Comparison of ENCODE assay signal across 15 cellular contexts in genomic region chr6:100512203-100512862, GRCh38. TPM values are rescaled to one million over a fixed set of nuclear protein-coding genes. Genes with fewer than 3 reads are reported as not detected.
DNase-seq lines count a peak whose midpoint lies in the region; FAIRE-seq and TF ChIP-seq lines count a peak whose summit lies in the region.
"Had no signal": no experiment of that assay in that cellular context is flagged by ENCODE, and none has a peak within 500 bp of the region (broad histone marks: within the 10 kb centered on the region; RNA-seq: fewer than 3 reads in every experiment).

No MANE protein-coding gene starts in this region.

- no peaks in the 10 kb centered on the region for H3K79me1 ChIP-seq in neuronal stem cell (ENCODE audit: low read depth, low read length)

- H3K36me3 ChIP-seq in keratinocyte (ENCODE audit: control insufficient read depth in 2 of 2, extremely low read depth in 1 of 2, insufficient read depth in 2 of 2, low read length in 2 of 2): peaks cover 7% of the 10 kb centered on the region in 2 experiments
- H3K36me3 ChIP-seq in prostate gland: no peaks in the 10 kb centered on the region
- peaks cover 6 to 95% of the 10 kb centered on the region in 2 donors for H3K36me3 ChIP-seq in neuronal stem cell (replicated peaks in 1 of 2; ENCODE audit: control insufficient read depth in 2 of 2, insufficient read depth in 2 of 2, low read length in 2 of 2)

- H3K27me3 ChIP-seq in keratinocyte (ENCODE audit: control insufficient read depth, extremely low read depth, insufficient read depth, low read length) (no peaks in the 10 kb centered on the region), prostate gland (replicated peaks; ENCODE audit: insufficient read depth) (no peaks in the 10 kb centered on the region), neuronal stem cell (ENCODE audit: control insufficient read depth in 3 of 3, insufficient read depth in 3 of 3, low read depth in 1 of 3, low read length in 3 of 3) (no peaks in the 10 kb centered on the region)
- H3K27me3 ChIP-seq: esophagus squamous epithelium had no signal

- no peak overlapping the region for H3K27ac ChIP-seq in keratinocyte (ENCODE audit: control insufficient read depth, insufficient read depth, low read length)
- no peak overlapping the region for H3K27ac ChIP-seq in prostate gland
- no peak overlapping the region for H3K27ac ChIP-seq in neuronal stem cell (replicated peaks; ENCODE audit: low read length)
- H3K27ac ChIP-seq: esophagus squamous epithelium, SK-N-MC had no signal

- H3K4me1 ChIP-seq in keratinocyte (ENCODE audit: control insufficient read depth, extremely low read depth, insufficient read depth, low read length) (no peaks in the 10 kb centered on the region), prostate gland (replicated peaks) (no peaks in the 10 kb centered on the region), neuronal stem cell (ENCODE audit: control insufficient read depth in 2 of 2, insufficient read depth in 1 of 2, low read depth in 1 of 2, low read length in 2 of 2) (no peaks in the 10 kb centered on the region)
- H3K4me1 ChIP-seq: esophagus squamous epithelium had no signal

- intact Hi-C loops in prostate gland (cut with DNase I): no loop called here

- H3K4ac ChIP-seq in neuronal stem cell (ENCODE audit: low read length): no peak overlapping the region

- no peak overlapping the region for H2BK120ac ChIP-seq in neuronal stem cell (ENCODE audit: low read depth, low read length)

- no peak overlapping the region for H3K4me3 ChIP-seq in astrocyte of the spinal cord (ENCODE audit: low read depth, low read length)
- no peak overlapping the region for H3K4me3 ChIP-seq in keratinocyte (ENCODE audit: control insufficient read depth in 2 of 3, extremely low read depth in 1 of 3, insufficient read depth in 2 of 3, low read depth in 1 of 3, low read length in 3 of 3)
- H3K4me3 ChIP-seq in prostate gland: no peak overlapping the region
- no peak overlapping the region for H3K4me3 ChIP-seq in neuronal stem cell (ENCODE audit: low read length in 2 of 2)
- H3K4me3 ChIP-seq: esophagus squamous epithelium, SK-N-MC had no signal

- WGBS in prostate gland: 75% methylated on average over 6 of the region's 6 CpGs
- no CpG with 5 or more reads among the region's 6 CpGs for WGBS in neuronal stem cell (ENCODE audit: extremely low coverage in 2 of 2, insufficient read length in 2 of 2, insufficient replicate concordance in 1 of 2), 2 donors

- no peak overlapping the region for H2BK15ac ChIP-seq in neuronal stem cell (ENCODE audit: low read length)

- H3K9me1 ChIP-seq in keratinocyte (ENCODE audit: control insufficient read depth, extremely low read depth, insufficient read depth, low read length): no peaks in the 10 kb centered on the region

- no peaks in the 10 kb centered on the region for H3K79me2 ChIP-seq in keratinocyte (ENCODE audit: control insufficient read depth, insufficient read depth, low read length)

- H3K9ac ChIP-seq in keratinocyte (ENCODE audit: control insufficient read depth, extremely low read depth, insufficient read depth, low read length): no peak overlapping the region
- no peak overlapping the region for H3K9ac ChIP-seq in neuronal stem cell (ENCODE audit: low read depth, low read length, poor library complexity)

- TF ChIP-seq POLR2A in prostate gland (IDR thresholded peaks at IDR 0.05): no peak

- peak; percentile 41 for FAIRE-seq in keratinocyte (lab: Jason Lieb, UNC)

- TF ChIP-seq RAD21 in Ishikawa (IDR thresholded peaks at IDR 0.05; ENCODE audit: low read depth): no peak

- TF ChIP-seq CTCF in astrocyte of the spinal cord (IDR thresholded peaks at IDR 0.05; ENCODE audit: low read depth, low read length) (no peak), keratinocyte (optimal IDR thresholded peaks at IDR 0.05 in 1 of 3, IDR thresholded peaks at IDR 0.05 in 1 of 3, conservative IDR thresholded peaks at IDR 0.05 in 1 of 3; ENCODE audit: extremely low read depth in 1 of 3, insufficient read depth in 2 of 3, low read length in 3 of 3) (no peak), prostate gland (IDR thresholded peaks at IDR 0.05) (no peak)

- in situ Hi-C loops in astrocyte of the spinal cord (cut with HindIII; ENCODE audit: low sequenced_read_pairs): no loop called here

- no peak overlapping the region for H4K8ac ChIP-seq in neuronal stem cell (ENCODE audit: low read depth, low read length)

- no peak overlapping the region for H2BK12ac ChIP-seq in neuronal stem cell (ENCODE audit: low read length)

- H3K14ac ChIP-seq in neuronal stem cell (ENCODE audit: low read length): no peak overlapping the region

- no peak overlapping the region for H3K23ac ChIP-seq in neuronal stem cell (ENCODE audit: low read depth, low read length, poor library complexity)

- no peaks in the 10 kb centered on the region for H3K9me3 ChIP-seq in keratinocyte (ENCODE audit: control insufficient read depth, low read depth, low read length)
- H3K9me3 ChIP-seq in prostate gland: no peaks in the 10 kb centered on the region
- no peaks in the 10 kb centered on the region for H3K9me3 ChIP-seq in neuronal stem cell (replicated peaks in 1 of 2; ENCODE audit: control insufficient read depth in 2 of 2, insufficient read depth in 1 of 2, low read depth in 1 of 2, low read length in 2 of 2)
- H3K9me3 ChIP-seq: esophagus squamous epithelium had no signal

- H4K20me1 ChIP-seq in keratinocyte (ENCODE audit: control insufficient read depth, extremely low read depth, insufficient read depth, low read length): no peaks in the 10 kb centered on the region

- no peak overlapping the region for H2AK5ac ChIP-seq in neuronal stem cell (ENCODE audit: low read depth, low read length)

- no peak overlapping the region for H4K91ac ChIP-seq in neuronal stem cell (ENCODE audit: low read depth, low read length, poor library complexity)

- H3K4me2 ChIP-seq in keratinocyte (ENCODE audit: control insufficient read depth, extremely low read depth, insufficient read depth, low read depth, low read length) (no peak overlapping the region), neuronal stem cell (ENCODE audit: insufficient read depth, low read length, poor library complexity, severe bottlenecking) (no peak overlapping the region)

- dilution Hi-C loops in keratinocyte (cut with MboI; ENCODE audit: extremely low pct_ligation_motif_present, low sequenced_read_pairs): no loop called here

- no peak overlapping the region for H2BK5ac ChIP-seq in neuronal stem cell (ENCODE audit: low read length)

- no peak overlapping the region for H3K18ac ChIP-seq in neuronal stem cell (ENCODE audit: low read length)

- TF ChIP-seq EP300 in Ishikawa (IDR thresholded peaks at IDR 0.05; ENCODE audit: borderline replicate concordance): no peak

- H2AFZ ChIP-seq in keratinocyte (ENCODE audit: control insufficient read depth, low read length) (no peak overlapping the region), neuronal stem cell (ENCODE audit: low read length) (no peak overlapping the region)

- DNase-seq in AG20443 (ENCODE audit: low spot score) (peak; percentile 22), astrocyte of the spinal cord (ENCODE audit: low read depth, low spot score) (peak; percentile 45), keratinocyte (ENCODE audit: low read depth, low spot score) (no peak), NAMALWA (ENCODE audit: low spot score) (no peak), prostate gland (ENCODE audit: low spot score) (no peak), CD1c-positive myeloid dendritic cell (ENCODE audit: extremely low spot score) (no peak), neuronal stem cell (ENCODE audit: low spot score) (no peak)
- DNase-seq: activated CD8-positive, alpha-beta T cell treated with anti-CD3 and anti-CD28 coated beads for 36 hours; esophagus squamous epithelium; NCI-H2171; stimulated activated CD4-positive, alpha-beta T cell treated with anti-CD3 and anti-CD28 coated beads, Interleukin-4, amount 100 ng/mL, for 1 hour had no signal

TF ChIP-seq in Ishikawa, 13 proteins besides CTCF, POLR2A, EP300 and RAD21:
- TF ChIP-seq TEAD4 (IDR thresholded peaks at IDR 0.05) (peak; percentile 53; the same call in 1 of the 2 replicates), FOXM1 (IDR thresholded peaks at IDR 0.05; ENCODE audit: borderline replicate concordance, low read depth) (no peak), EGR1 (IDR thresholded peaks at IDR 0.05) (no peak), NFIC (IDR thresholded peaks at IDR 0.05) (peak; percentile 57; the same call in 1 of the 2 replicates)

RNA-seq across cellular contexts. Expression of gene SIM1, which starts 47.6 kb away (rescaled TPM):
- not detected in 3 replicates for polyA plus RNA-seq in keratinocyte
- polyA plus RNA-seq in keratinocyte (2011; ENCODE audit: low read depth): not detected
- polyA plus RNA-seq in keratinocyte (2011; cell fraction: cytosol; rRNA removed): not detected in 2 replicates
- not detected in 2 replicates for polyA plus RNA-seq in keratinocyte (2011; cell fraction: nucleus; rRNA removed)
- polyA plus RNA-seq in keratinocyte (2012; ENCODE audit: low replicate concordance): not detected in 2 replicates
- not detected in 3 replicates for polyA minus RNA-seq in keratinocyte
- not detected for polyA minus RNA-seq in keratinocyte (2011; cell fraction: cytosol; rRNA and poly(A)+ RNA removed)
- polyA minus RNA-seq in keratinocyte (2011; cell fraction: nucleus; rRNA and poly(A)+ RNA removed): not detected in 2 replicates
- total RNA-seq in prostate gland: under 1 TPM in 1 of 2 donors, not detected in 1; 0.85 TPM
- not detected for polyA plus RNA-seq in neuronal stem cell (2013, experiment 1 of 2)
- not detected for polyA plus RNA-seq in neuronal stem cell (2013, experiment 2 of 2)
- total RNA-seq: activated CD8-positive, alpha-beta T cell treated with anti-CD3 and anti-CD28 coated beads for 36 hours; dermis microvascular lymphatic vessel endothelial cell; lung microvascular endothelial cell had no signal

Comparison
In these comparisons a context has a peak if more than half of its experiments do, and no peak if none do; other contexts are left out.
1. DNase-seq: peak in AG20443 (single experiment) and astrocyte of the spinal cord (single experiment); none in keratinocyte (single experiment), NAMALWA (single experiment), prostate gland (single experiment), CD1c-positive myeloid dendritic cell (single experiment) and neuronal stem cell (single experiment).